Comparison of ENCODE assay signal across 9 cellular contexts in genomic region chr2:5694016-5694690, GRCh38. TPM values are rescaled to one million over a fixed set of nuclear protein-coding genes. Genes with fewer than 3 reads are reported as not detected.
DNase-seq lines count a peak whose midpoint lies in the region; ATAC-seq and TF ChIP-seq lines count a peak whose summit lies in the region.
"Had no signal": no experiment of that assay in that cellular context is flagged by ENCODE, and none has a peak within 500 bp of the region (broad histone marks: within the 10 kb centered on the region; RNA-seq: fewer than 3 reads in every experiment).

No MANE protein-coding gene starts in this region.

- H3K4me3 ChIP-seq in cardiac muscle cell (peak overlapping the region; percentile 91), SJCRH30 (peak overlapping the region; percentile 91), right cardiac atrium (ENCODE audit: low read length) (peak overlapping the region; percentile 33), skeletal muscle tissue (ENCODE audit: low read length in 3 of 3) (peak overlapping the region in 2 of 3 donors; percentile 29 to 40)
- H3K4me3 ChIP-seq: lung had no signal

- no peaks in the 10 kb centered on the region for H3K27me3 ChIP-seq in cardiac muscle cell
- H3K27me3 ChIP-seq in SJCRH30, result no peaks in the 10 kb centered on the region
- peaks cover 2% of the 10 kb centered on the region for H3K27me3 ChIP-seq in right cardiac atrium (ENCODE audit: control insufficient read depth, insufficient read depth)
- H3K27me3 ChIP-seq in skeletal muscle tissue (ENCODE audit: control insufficient read depth in 3 of 3, insufficient read depth in 3 of 3, low read length in 3 of 3), result peaks cover 59 to 68% (median 60%) of the 10 kb centered on the region in 3 donors

- no peak overlapping the region for H3K9ac ChIP-seq in skeletal muscle tissue (ENCODE audit: low read depth in 1 of 3, low read length in 3 of 3)

- DNase-seq in cardiac muscle cell (ENCODE audit: low read depth in 1 of 2, low spot score in 1 of 2) (peak; percentile 2 to 69), left cardiac atrium (no peak), SJCRH30 (peak; percentile 38 to 68), right cardiac atrium (no peak), NCI-H187 treated with DMSO at 0.1 percent for 48 hours (lab: John Stamatoyannopoulos, UW) (no peak)
- DNase-seq in stimulated activated naive CD4-positive, alpha-beta T cell (lab: John Stamatoyannopoulos, UW), result no peak

- H3K9me3 ChIP-seq in cardiac muscle cell (ENCODE audit: low read depth) (no peaks in the 10 kb centered on the region), SJCRH30 (replicated peaks) (no peaks in the 10 kb centered on the region), right cardiac atrium (ENCODE audit: control insufficient read depth, low read length) (no peaks in the 10 kb centered on the region), skeletal muscle tissue (ENCODE audit: control insufficient read depth in 3 of 3, low read length in 3 of 3) (no peaks in the 10 kb centered on the region)

- no peak for ATAC-seq in left cardiac atrium
- ATAC-seq in right cardiac atrium, result no peak
- ATAC-seq in HG02798 (IDR thresholded peaks at IDR 0.05; ENCODE audit: poor library complexity, unreplicated experiment), result no peak

- H3K27ac ChIP-seq in cardiac muscle cell (peak overlapping the region; percentile 79), SJCRH30 (peak overlapping the region; percentile 12; the same call in 1 of the 2 replicates), right cardiac atrium (ENCODE audit: low read length) (no peak overlapping the region), skeletal muscle tissue (ENCODE audit: low read depth, low read length) (no peak overlapping the region)

- H3K36me3 ChIP-seq in cardiac muscle cell (no peaks in the 10 kb centered on the region), SJCRH30 (peaks cover 4% of the 10 kb centered on the region; the same call in 1 of the 2 replicates), skeletal muscle tissue (ENCODE audit: control insufficient read depth in 3 of 3, insufficient read depth in 3 of 3, low read length in 3 of 3) (no peaks in the 10 kb centered on the region)

- no peak for TF ChIP-seq CTCF in cardiac muscle cell (IDR thresholded peaks at IDR 0.05; ENCODE audit: low read depth, low read length)

- intact Hi-C loops in left cardiac atrium (cut with DNase I), result loop anchor here in 1 of 2 donors (10.0 kb wide), 1 partner anchor 221 kb away; no protein-coding TSS in a partner anchor
- intact Hi-C loops in right cardiac atrium (cut with DNase I), result no loop called here

- WGBS in right cardiac atrium, result 7% methylated on average over 18 of the region's 18 CpGs

- H3K4me1 ChIP-seq in cardiac muscle cell (ENCODE audit: low read depth) (peaks cover 17% of the 10 kb centered on the region), SJCRH30 (peaks cover 6% of the 10 kb centered on the region), right cardiac atrium (ENCODE audit: control insufficient read depth, insufficient read depth, low read length) (no peaks in the 10 kb centered on the region), skeletal muscle tissue (ENCODE audit: control insufficient read depth in 3 of 3, insufficient read depth in 3 of 3, low read length in 3 of 3) (peaks cover 10 to 20% (median 18%) of the 10 kb centered on the region in 3 donors)

RNA-seq across cellular contexts. Expression of gene SOX11, which starts 2.0 kb away (rescaled TPM):
- total RNA-seq in cardiac muscle cell (35.6 and 40.7 TPM in 2 replicates), left cardiac atrium (under 1 TPM; 0.21 to 0.42 TPM), right cardiac atrium (1 to 10 TPM in 1 of 4 donors, under 1 TPM in 3; 0.22 to 1.1 (median 0.60) TPM), skeletal muscle tissue (18.3 TPM)
- polyA plus RNA-seq in cardiac muscle cell (9.3 and 10.6 TPM in 2 replicates), right cardiac atrium (0.93 TPM)
- 18.8 and 19.8 TPM in 2 replicates for total RNA-seq in SJCRH30 (2014; rRNA removed; shearing (Covaris generic))

Comparison
In these comparisons a context has a peak if more than half of its experiments do, and no peak if none do; other contexts are left out.
1. DNase-seq: peak in cardiac muscle cell (2 of 2) and SJCRH30 (2 of 2); none in left cardiac atrium (single experiment), right cardiac atrium (0 of 3), stimulated activated naive CD4-positive, alpha-beta T cell (0 of 6) and NCI-H187 treated with DMSO at 0.1 percent for 48 hours (single experiment).
2. H3K27ac ChIP-seq: peak in cardiac muscle cell (single experiment) and SJCRH30 (single experiment); none in right cardiac atrium (single experiment) and skeletal muscle tissue (single experiment).
3. H3K4me3 ChIP-seq: peak in every context shown above with its lines; median percentile 91 in cardiac muscle cell; 91 in SJCRH30; 34 in skeletal muscle tissue; 33 in right cardiac atrium.